1 cellular context compared by ENCODE assay signal in the genomic region with DNA sequence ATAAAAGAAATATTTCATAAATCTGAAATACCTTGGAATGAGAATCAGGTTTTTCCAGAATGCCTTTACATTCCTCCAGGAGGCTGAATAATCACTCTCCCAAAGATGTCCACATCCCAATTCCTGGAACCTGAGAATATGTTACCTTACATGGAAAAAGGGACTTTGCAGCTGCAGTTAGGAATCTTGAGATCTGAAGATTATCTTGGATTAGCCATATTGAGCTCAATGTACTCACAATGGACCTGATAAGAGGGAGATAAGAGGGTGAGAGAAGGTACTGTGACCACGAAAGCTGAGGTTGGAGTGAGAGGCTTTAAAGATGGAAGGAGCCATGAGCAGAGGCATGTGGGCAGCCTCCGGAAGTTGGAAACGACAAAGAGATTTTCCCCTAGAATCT.
TF ChIP-seq lines count a peak whose summit lies in the region.

No MANE protein-coding gene starts in this region.

TF ChIP-seq in GM23338, 12 proteins besides CTCF, POLR2A, EP300 and RAD21 (continued from another document):
- TF ChIP-seq, protein P1, sequence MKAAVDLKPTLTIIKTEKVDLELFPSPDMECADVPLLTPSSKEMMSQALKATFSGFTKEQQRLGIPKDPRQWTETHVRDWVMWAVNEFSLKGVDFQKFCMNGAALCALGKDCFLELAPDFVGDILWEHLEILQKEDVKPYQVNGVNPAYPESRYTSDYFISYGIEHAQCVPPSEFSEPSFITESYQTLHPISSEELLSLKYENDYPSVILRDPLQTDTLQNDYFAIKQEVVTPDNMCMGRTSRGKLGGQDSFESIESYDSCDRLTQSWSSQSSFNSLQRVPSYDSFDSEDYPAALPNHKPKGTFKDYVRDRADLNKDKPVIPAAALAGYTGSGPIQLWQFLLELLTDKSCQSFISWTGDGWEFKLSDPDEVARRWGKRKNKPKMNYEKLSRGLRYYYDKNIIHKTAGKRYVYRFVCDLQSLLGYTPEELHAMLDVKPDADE (IDR thresholded peaks at IDR 0.05) = no peak
- TF ChIP-seq ZNF114 (CRISPR knock-in tag; IDR thresholded peaks at IDR 0.05) (no peak), POLR2AphosphoS5 (IDR thresholded peaks at IDR 0.05; ENCODE audit: low read depth) (no peak), ZNF462 (CRISPR knock-in tag; IDR thresholded peaks at IDR 0.05) (no peak), REST (IDR thresholded peaks at IDR 0.05; ENCODE audit: unreplicated experiment) (no peak), CREB1 (CRISPR knock-in tag; IDR thresholded peaks at IDR 0.05; ENCODE audit: low read depth) (no peak), STAT1 (IDR thresholded peaks at IDR 0.05; ENCODE audit: unreplicated experiment) (no peak), ZNF331 (CRISPR knock-in tag; IDR thresholded peaks at IDR 0.05; ENCODE audit: low read depth) (no peak), JUNB (IDR thresholded peaks at IDR 0.05; ENCODE audit: unreplicated experiment) (no peak)
